8 cellular contexts compared by ENCODE assay signal in genomic region chr6:139028658-139029469, GRCh38. TPM values are rescaled to one million over a fixed set of nuclear protein-coding genes. Genes with fewer than 3 reads are reported as not detected.
DNase-seq lines count a peak whose midpoint lies in the region; ATAC-seq and TF ChIP-seq lines count a peak whose summit lies in the region.

ABRACL (plus strand) TSS chr6:139028745; CDS start chr6:139034161, 5,416 bp downstream.

- peak within 1 kb of the TSS; percentile 96 for H3K27ac Mint-ChIP-seq in CD8-positive, alpha-beta T cell

- intact Hi-C loops in CD8-positive, alpha-beta T cell (cut with DNase I, micrococcal nuclease), result loop anchor here (1.0 to 5.0 kb wide), 11 partner anchors 40 to 1812 kb away; partner anchors contain the start of genes CITED2 (in 2 of the 2), REPS1 (in 2 of the 2), CCDC28A (in 1 of the 2) and IFNGR1 (in 1 of the 2)

- DNase-seq in CD8-positive, alpha-beta T cell, result peak; percentile 38 to 83 (median 69)
- DNase-seq in HL-60 (ENCODE audit: low read depth in 1 of 2, low spot score in 1 of 2), result peak; percentile 68 to 91
- peak; percentile 68 for DNase-seq in OCI-M2 (lab: John Stamatoyannopoulos, UW; ENCODE audit: unreplicated experiment)
- DNase-seq in activated T-cell treated with anti-CD3 and anti-CD28 coated beads for 48 hours (ENCODE audit: low read depth), result peak; percentile 74
- peak; percentile 57 for DNase-seq in myocyte (ENCODE audit: low read depth)
- peak; percentile 79 to 80 for DNase-seq in stimulated activated CD8-positive, alpha-beta memory T cell treated with anti-CD3 and anti-CD28 coated beads, Interleukin-7, amount 100 ng/mL, for 4 hours (ENCODE audit: low read depth in 2 of 2)

- ATAC-seq in CD8-positive, alpha-beta T cell, result peak; percentile 88
- ATAC-seq in GM19452 (IDR thresholded peaks at IDR 0.05; ENCODE audit: unreplicated experiment), result peak; percentile 59
- peak; percentile 84 for ATAC-seq in esophagus mucosa

- peaks cover 24% of the 10 kb centered on the region for H3K4me1 ChIP-seq in CD8-positive, alpha-beta T cell (ENCODE audit: insufficient read depth, low read length)

- peaks cover 18% of the 10 kb centered on the region for H3K36me3 Mint-ChIP-seq in CD8-positive, alpha-beta T cell

- peak within 1 kb of the TSS; percentile 90 for H3K27ac ChIP-seq in CD8-positive, alpha-beta T cell (ENCODE audit: low read depth, low read length)
- H3K27ac ChIP-seq in HL-60 (replicated peaks), result peak within 1 kb of the TSS; percentile 98

- CTCF ChIA-PET in CD8-positive, alpha-beta T cell (lab: Charles Lee), result interaction anchor here (0.9 to 1.1 kb wide), 2 partner anchors 85 to 343 kb away, joined by 3 to 4 read pairs; no protein-coding TSS in a partner anchor

- H3K9me3 Mint-ChIP-seq in CD8-positive, alpha-beta T cell, result no peaks in the 10 kb centered on the region

- no peaks in the 10 kb centered on the region for H3K36me3 ChIP-seq in CD8-positive, alpha-beta T cell (ENCODE audit: insufficient read depth, low read length)

- H3K4me3 Mint-ChIP-seq in CD8-positive, alpha-beta T cell, result no peak within 1 kb of the TSS

- no peak for TF ChIP-seq CTCF in CD8-positive, alpha-beta T cell (IDR thresholded peaks at IDR 0.05)
- no peak for TF ChIP-seq CTCF in HL-60 (IDR thresholded peaks at IDR 0.05; ENCODE audit: insufficient read depth, low read length)

- H3K4me1 Mint-ChIP-seq in CD8-positive, alpha-beta T cell (ENCODE audit: low read depth), result peaks cover 31% of the 10 kb centered on the region

- H3K9me3 ChIP-seq in CD8-positive, alpha-beta T cell (ENCODE audit: low read length), result no peaks in the 10 kb centered on the region

- H3K27me3 ChIP-seq in CD8-positive, alpha-beta T cell (ENCODE audit: insufficient read depth, low read length), result no peaks in the 10 kb centered on the region
- H3K27me3 ChIP-seq in HL-60 (ENCODE audit: insufficient read depth, poor library complexity, severe bottlenecking), result no peaks in the 10 kb centered on the region

- peak within 1 kb of the TSS; percentile 99 for H3K4me3 ChIP-seq in CD8-positive, alpha-beta T cell (ENCODE audit: low read depth, low read length)
- H3K4me3 ChIP-seq in HL-60 (replicated peaks; ENCODE audit: insufficient read depth, low read length), result peak within 1 kb of the TSS; percentile 69

- POLR2A ChIA-PET in CD8-positive, alpha-beta T cell (lab: Charles Lee), result interaction anchor here (0.7 to 3.2 kb wide), 12 partner anchors 10 to 346 kb away, joined by 3 to 15 read pairs (median 6); partner anchors contain the start of genes CCDC28A, CITED2 and REPS1

- H3K27me3 Mint-ChIP-seq in CD8-positive, alpha-beta T cell (ENCODE audit: low read depth), result no peaks in the 10 kb centered on the region

RNA-seq across cellular contexts. Expression of gene ABRACL, which starts in this region (rescaled TPM):
- total RNA-seq in CD8-positive, alpha-beta T cell, result 10 to 100 TPM; 30.4 to 30.5 TPM
- total RNA-seq in esophagus mucosa (36.4 TPM), myocyte (12.1 and 16.2 TPM in 2 replicates)
- polyA plus RNA-seq in myocyte (2012), result 20.8 TPM

Comparison
In these comparisons a context has a peak if more than half of its experiments do, and no peak if none do; other contexts are left out.
1. Peak in every context shown above with its lines: DNase-seq, ATAC-seq, H3K4me3 ChIP-seq and H3K27ac ChIP-seq.